ENCODE assay signal across 25 cellular contexts in the genomic region with DNA sequence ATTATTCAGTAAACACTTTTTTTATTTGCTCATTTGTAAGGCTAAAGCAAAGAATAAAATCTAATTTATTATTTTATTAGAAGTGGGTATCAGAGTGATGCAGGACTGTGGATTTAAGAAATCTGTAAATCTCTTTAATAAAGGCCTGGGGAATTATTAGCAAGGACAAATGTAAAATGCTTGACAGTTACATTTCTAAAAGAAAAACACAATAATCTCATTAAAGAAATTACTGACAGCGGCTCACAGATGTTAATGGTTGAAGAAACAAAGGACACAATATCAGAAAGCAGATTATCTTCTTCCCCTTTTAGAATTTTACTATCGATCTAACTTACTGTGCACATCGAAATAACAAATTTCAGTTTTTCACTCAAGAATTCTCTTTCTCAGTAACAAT.
"Had no signal": no experiment of that assay in that cellular context is flagged by ENCODE, and none has a peak within 500 bp of the region (broad histone marks: within the 10 kb centered on the region; RNA-seq: fewer than 3 reads in every experiment).

No MANE protein-coding gene starts in this region.

- H2AFZ ChIP-seq: hepatocyte had no signal

- H3K4me3 ChIP-seq: colonic mucosa, esophagus squamous epithelium, gastrocnemius medialis, heart left ventricle, hepatocyte, lower lobe of right lung, mucosa of descending colon had no signal

- H3K4me2 ChIP-seq: hepatocyte had no signal

- DNase-seq: colonic mucosa; cortex of kidney; effector CD8-positive, alpha-beta T cell; effector memory CD8-positive, alpha-beta T cell; endodermal cell; erythroblast; esophagus squamous epithelium; foreskin fibroblast; foreskin melanocyte; gastrocnemius medialis; glutamatergic neuron; heart left ventricle; immature natural killer cell; islet precursor cell; kidney; kidney glomerular epithelial cell; left colon; left ventricle myocardium superior; lower lobe of right lung; mesenchymal stem cell; mucosa of descending colon; naive B cell had no signal

- H3K27me3 ChIP-seq: colonic mucosa, esophagus squamous epithelium, gastrocnemius medialis, heart left ventricle, hepatocyte had no signal

- H3K4me1 ChIP-seq: colonic mucosa, esophagus squamous epithelium, gastrocnemius medialis, heart left ventricle, lower lobe of right lung had no signal

- H3K36me3 ChIP-seq: colonic mucosa, esophagus squamous epithelium, gastrocnemius medialis, heart left ventricle, lower lobe of right lung had no signal

- H3K9me3 ChIP-seq: colonic mucosa, esophagus squamous epithelium, gastrocnemius medialis, heart left ventricle, lower lobe of right lung had no signal

- H3K79me2 ChIP-seq: hepatocyte had no signal

- H3K27ac ChIP-seq: colonic mucosa, epithelial cell of prostate, esophagus squamous epithelium, gastrocnemius medialis, heart left ventricle, hepatocyte, lower lobe of right lung had no signal

- FAIRE-seq: endometrium, kidney had no signal
